Comparison of ENCODE assay signal across 17 cellular contexts in genomic region chr4:76677571-76678326, GRCh38.
DNase-seq lines count a peak whose midpoint lies in the region; ATAC-seq, FAIRE-seq and TF ChIP-seq lines count a peak whose summit lies in the region.
"Had no signal": no experiment of that assay in that cellular context is flagged by ENCODE, and none has a peak within 500 bp of the region (broad histone marks: within the 10 kb centered on the region; RNA-seq: fewer than 3 reads in every experiment).

No MANE protein-coding gene starts in this region.

- no peaks in the 10 kb centered on the region for H3K4me1 ChIP-seq in suprapubic skin

- no peaks in the 10 kb centered on the region for H3K9me3 ChIP-seq in suprapubic skin

- DNase-seq in NCI-H1105 treated with DMSO at 0.1 percent for 48 hours (lab: John Stamatoyannopoulos, UW) = peak; percentile 40
- no peak for DNase-seq in NCI-H1105 (lab: John Stamatoyannopoulos, UW)
- peak; percentile 30 for DNase-seq in NCI-H748 treated with DMSO at 0.1 percent for 48 hours (lab: John Stamatoyannopoulos, UW)
- DNase-seq in suprapubic skin (ENCODE audit: low spot score in 2 of 2) = no peak
- DNase-seq in SIG-M5 (lab: John Stamatoyannopoulos, UW) = no peak
- no peak for DNase-seq in KBM-7
- DNase-seq: activated CD4-positive, alpha-beta T cell treated with anti-CD3 and anti-CD28 coated beads for 36 hours; C1 segment of cervical spinal cord; DMS53; hypothalamus; NCI-H187; small intestine; stimulated activated CD8-positive, alpha-beta memory T cell treated with anti-CD3 and anti-CD28 coated beads, Interleukin-4, amount 100 ng/mL, for 48 hours; substantia nigra had no signal

- no peak for ATAC-seq in HG03571 (IDR thresholded peaks at IDR 0.05; ENCODE audit: unreplicated experiment)
- ATAC-seq: activated CD4-positive, alpha-beta T cell treated with anti-CD3 and anti-CD28 coated beads for 36 hours had no signal

- no peak for TF ChIP-seq EP300 in suprapubic skin (IDR thresholded peaks at IDR 0.05)

- 72% methylated on average over 7 of the region's 7 CpGs for WGBS in suprapubic skin

- in situ Hi-C loops in KBM-7 (cut with MboI; ENCODE audit: low pct_unique_long_range_greater_than_20kb, low sequenced_read_pairs) = no loop called here

- no peaks in the 10 kb centered on the region for H3K36me3 ChIP-seq in suprapubic skin

- no peak for TF ChIP-seq POLR2A in suprapubic skin (IDR thresholded peaks at IDR 0.05)

- no peak overlapping the region for H3K4me3 ChIP-seq in suprapubic skin

- no peak for TF ChIP-seq CTCF in suprapubic skin (IDR thresholded peaks at IDR 0.05)

- FAIRE-seq in endometrium (lab: Jason Lieb, UNC) = peak; percentile 37
- FAIRE-seq: RCC 7860, small intestine had no signal

- peak overlapping the region; percentile 57 for H3K27ac ChIP-seq in suprapubic skin

- no peaks in the 10 kb centered on the region for H3K27me3 ChIP-seq in suprapubic skin

Comparison
In these comparisons a context has a peak if more than half of its experiments do, and no peak if none do; other contexts are left out.
1. DNase-seq: peak in NCI-H1105 treated with DMSO at 0.1 percent for 48 hours (single experiment) and NCI-H748 treated with DMSO at 0.1 percent for 48 hours (single experiment); none in NCI-H1105 (single experiment), suprapubic skin (0 of 2), SIG-M5 (single experiment) and KBM-7 (single experiment).